In the genomic region with DNA sequence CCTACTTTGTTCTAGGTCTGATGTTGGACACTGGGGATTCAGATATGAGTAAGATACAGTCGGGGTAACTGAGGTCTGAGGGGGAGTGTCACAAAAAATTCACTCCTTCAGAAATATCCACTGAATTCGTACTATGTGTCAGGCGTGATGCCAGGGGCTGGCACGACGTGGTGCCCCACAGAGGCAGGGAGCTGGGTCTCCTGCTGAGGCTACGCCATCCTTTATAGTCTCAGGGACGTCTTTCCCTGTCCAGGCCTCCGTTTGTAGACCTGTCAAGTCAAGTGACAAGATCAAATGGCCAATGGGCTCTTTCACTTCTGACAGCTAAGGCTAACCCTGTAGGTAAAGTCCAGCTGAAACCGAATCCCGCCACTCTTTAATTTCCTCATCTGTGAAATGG, we compare ENCODE assay signal across 28 cellular contexts.
"Had no signal": no experiment of that assay in that cellular context is flagged by ENCODE, and none has a peak within 500 bp of the region (broad histone marks: within the 10 kb centered on the region; RNA-seq: fewer than 3 reads in every experiment).

No MANE protein-coding gene starts in this region.

- H3K9ac ChIP-seq: KMS-11 had no signal

- H3K9me3 ChIP-seq: Peyer's patch had no signal

- H3K4me1 Mint-ChIP-seq: activated CD4-positive, alpha-beta T cell treated with anti-CD3 and anti-CD28 coated beads, Interleukin-2, amount 10 ng/mL, durations not matched to agents 24 days and 14 days; activated naive CD4-positive, alpha-beta T cell treated with anti-CD3 and anti-CD28 coated beads, Interleukin-2, amount 10 ng/mL, durations not matched to agents 7 days and 5 days; activated naive CD8-positive, alpha-beta T cell treated with anti-CD3 and anti-CD28 coated beads, Interleukin-2, amount 50 U/mL, for 24 hours had no signal

- H3K27me3 Mint-ChIP-seq: activated CD4-positive, alpha-beta T cell treated with anti-CD3 and anti-CD28 coated beads, Interleukin-2, amount 10 ng/mL, durations not matched to agents 24 days and 14 days; activated CD8-positive, alpha-beta T cell treated with anti-CD3 and anti-CD28 coated beads for 36 hours; activated naive CD8-positive, alpha-beta T cell; activated naive CD8-positive, alpha-beta T cell treated with anti-CD3 and anti-CD28 coated beads, Interleukin-2, amount 50 U/mL, for 24 hours had no signal

- H3K27ac ChIP-seq: KMS-11, Peyer's patch had no signal

- H3K4me3 ChIP-seq: Peyer's patch had no signal

- H3K4me2 ChIP-seq: KMS-11 had no signal

- H3K4me3 Mint-ChIP-seq: activated CD4-positive, alpha-beta T cell treated with anti-CD3 and anti-CD28 coated beads, Interleukin-2, amount 10 ng/mL, durations not matched to agents 24 days and 14 days; activated CD8-positive, alpha-beta T cell treated with anti-CD3 and anti-CD28 coated beads for 36 hours; activated naive CD4-positive, alpha-beta T cell treated with anti-CD3 and anti-CD28 coated beads, Interleukin-2, amount 10 ng/mL, durations not matched to agents 7 days and 5 days; activated naive CD8-positive, alpha-beta T cell; activated naive CD8-positive, alpha-beta T cell treated with anti-CD3 and anti-CD28 coated beads, Interleukin-2, amount 50 U/mL, for 24 hours; activated T-cell treated with anti-CD3 and anti-CD28 coated beads, Interleukin-2, amount 50 U/mL, for 4 hours; brain had no signal

- H3K27me3 ChIP-seq: Peyer's patch had no signal

- H3K9me3 Mint-ChIP-seq: activated CD4-positive, alpha-beta T cell treated with anti-CD3 and anti-CD28 coated beads, Interleukin-2, amount 10 ng/mL, durations not matched to agents 24 days and 14 days; activated CD8-positive, alpha-beta T cell treated with anti-CD3 and anti-CD28 coated beads for 36 hours; activated naive CD4-positive, alpha-beta T cell treated with anti-CD3 and anti-CD28 coated beads, Interleukin-2, amount 10 ng/mL, durations not matched to agents 7 days and 5 days; activated naive CD8-positive, alpha-beta T cell treated with anti-CD3 and anti-CD28 coated beads, Interleukin-2, amount 50 U/mL, for 24 hours; activated T-cell treated with anti-CD3 and anti-CD28 coated beads, Interleukin-2, amount 50 U/mL, for 4 hours had no signal

- H3K36me3 Mint-ChIP-seq: activated naive CD4-positive, alpha-beta T cell treated with anti-CD3 and anti-CD28 coated beads, Interleukin-2, amount 10 ng/mL, durations not matched to agents 7 days and 5 days; activated naive CD8-positive, alpha-beta T cell; brain had no signal

- H3K27ac Mint-ChIP-seq: activated CD4-positive, alpha-beta T cell treated with anti-CD3 and anti-CD28 coated beads, Interleukin-2, amount 10 ng/mL, durations not matched to agents 24 days and 14 days; activated CD8-positive, alpha-beta T cell treated with anti-CD3 and anti-CD28 coated beads for 36 hours; activated naive CD4-positive, alpha-beta T cell treated with anti-CD3 and anti-CD28 coated beads, Interleukin-2, amount 10 ng/mL, durations not matched to agents 7 days and 5 days; activated naive CD8-positive, alpha-beta T cell; activated naive CD8-positive, alpha-beta T cell treated with anti-CD3 and anti-CD28 coated beads, Interleukin-2, amount 50 U/mL, for 24 hours had no signal

- H3K4me1 ChIP-seq: Peyer's patch had no signal

- H3K36me3 ChIP-seq: Peyer's patch had no signal

- DNase-seq: activated CD4-positive, alpha-beta T cell treated with anti-CD3 and anti-CD28 coated beads, Interleukin-2, amount 10 ng/mL, durations not matched to agents 24 days and 14 days; activated CD4-positive, alpha-beta T cell treated with anti-CD3 and anti-CD28 coated beads, Interleukin-2, amount 50 U/mL, for 4 hours; activated CD8-positive, alpha-beta T cell treated with anti-CD3 and anti-CD28 coated beads for 36 hours; activated effector memory CD4-positive, alpha-beta T cell treated with Interleukin-2 at 50 U/mL for 16 hours; activated naive CD4-positive, alpha-beta T cell treated with anti-CD3 and anti-CD28 coated beads, Interleukin-2, amount 10 ng/mL, durations not matched to agents 7 days and 5 days; activated naive CD8-positive, alpha-beta T cell treated with anti-CD3 and anti-CD28 coated beads, Interleukin-2, amount 50 U/mL, for 24 hours; activated T-cell treated with anti-CD3 and anti-CD28 coated beads for 4 hours; activated T-cell treated with anti-CD3 and anti-CD28 coated beads, Interleukin-2, amount 50 U/mL, for 4 hours; anterior cingulate cortex; caudate nucleus; cerebellar nuclear complex; NCI-H1417; NCI-H146; NCI-H187; NCI-H2081 treated with DMSO at 0.1 percent for 48 hours; NCI-H226; NCI-H446 treated with DMSO at 0.1 percent for 48 hours; NCI-H524; NCI-H69; NCI-H82; NK-92 treated with Interleukin-12 subunit alpha and Interleukin-12 subunit beta, amount 100 ng/mL, for 24 hours; PC-3; Peyer's patch; RPMI8226; SIG-M5 had no signal

- ATAC-seq: activated CD8-positive, alpha-beta T cell treated with anti-CD3 and anti-CD28 coated beads for 36 hours; activated naive CD8-positive, alpha-beta T cell treated with anti-CD3 and anti-CD28 coated beads, Interleukin-2, amount 50 U/mL, for 24 hours; activated T-cell treated with anti-CD3 and anti-CD28 coated beads, Interleukin-2, amount 50 U/mL, for 4 hours; PC-3 had no signal
